In genomic region chr20:59525500-59526241, GRCh38 we compare ENCODE assay signal across 8 cellular contexts.
DNase-seq lines count a peak whose midpoint lies in the region; ATAC-seq, FAIRE-seq and TF ChIP-seq lines count a peak whose summit lies in the region.

No MANE protein-coding gene starts in this region.

- ATAC-seq in IMR-90 (ENCODE audit: low read depth) (peak; percentile 91), HepG2 (peak; percentile 97)

- H3K27me3 Mint-ChIP-seq in chondrocyte (ENCODE audit: low read depth): peaks cover 65% of the 10 kb centered on the region

- no peak overlapping the region for H2AK9ac ChIP-seq in IMR-90 (replicated peaks; ENCODE audit: low read depth, low read length, poor library complexity)

- H2AK5ac ChIP-seq in IMR-90 (ENCODE audit: low read depth, low read length): no peak overlapping the region

- DNase-seq in NOMO-1 treated with DMSO at 0.1 percent for 48 hours (lab: John Stamatoyannopoulos, UW; ENCODE audit: unreplicated experiment): peak; percentile 21
- no peak for DNase-seq in NOMO-1 treated with dmso at 0.1 percent for 144 hours (lab: John Stamatoyannopoulos, UW; ENCODE audit: unreplicated experiment)
- peak; percentile 13 for DNase-seq in IMR-90
- peak; percentile 52 for DNase-seq in RPMI8226
- no peak for DNase-seq in chondrocyte (ENCODE audit: low spot score)
- DNase-seq in HepG2 (ENCODE audit: low spot score): peak; percentile 59
- peak in 39 of 49 donors; percentile 4 to 73 (median 51) for DNase-seq in substantia nigra (lab: John Stamatoyannopoulos, UW)
- DNase-seq in GM19240 (ENCODE audit: insufficient read length, low spot score): no peak

- no peaks in the 10 kb centered on the region for H3K9me3 ChIP-seq in IMR-90 (ENCODE audit: control insufficient read depth, insufficient read depth, low read length)
- H3K9me3 ChIP-seq in HepG2 (ENCODE audit: low read length): no peaks in the 10 kb centered on the region

- TF ChIP-seq POLR2A in IMR-90 (IDR thresholded peaks at IDR 0.05; ENCODE audit: low read depth, low read length) (no peak), HepG2 (IDR thresholded peaks at IDR 0.05; ENCODE audit: insufficient read depth in 1 of 2, low read depth in 2 of 2, low read length in 2 of 2) (no peak)

- H3K9ac ChIP-seq in IMR-90 (ENCODE audit: low read depth, low read length) (no peak overlapping the region), HepG2 (ENCODE audit: insufficient read depth, low read depth, low read length) (no peak overlapping the region)

- intact Hi-C loops in IMR-90 (cut with micrococcal nuclease) (loop anchor here (1.0 kb wide), 1 partner anchor 10 kb away; no protein-coding TSS in a partner anchor), HepG2 (cut with micrococcal nuclease; ENCODE audit: unreplicated experiment) (loop anchor here (1.0 kb wide), 1 partner anchor 10 kb away; no protein-coding TSS in a partner anchor)

- H3K27ac Mint-ChIP-seq in chondrocyte (ENCODE audit: unreplicated experiment): no peak overlapping the region

- H3K36me3 ChIP-seq in IMR-90 (ENCODE audit: control insufficient read depth, insufficient read depth, low read length): no peaks in the 10 kb centered on the region
- H3K36me3 ChIP-seq in HepG2 (replicated peaks in 1 of 2; ENCODE audit: control insufficient read depth in 1 of 2, insufficient read depth in 2 of 2, low read length in 2 of 2): no peaks in the 10 kb centered on the region

- H3K4me3 ChIP-seq in IMR-90 (ENCODE audit: insufficient read depth, low read depth, low read length) (no peak overlapping the region), HepG2 (replicated peaks in 1 of 3; ENCODE audit: insufficient read depth in 1 of 3, low read depth in 2 of 3, low read length in 3 of 3) (no peak overlapping the region)

- TF ChIP-seq RAD21 in IMR-90 (IDR thresholded peaks at IDR 0.05; ENCODE audit: low read length) (peak; percentile 36), HepG2 (CRISPR knock-in tag; IDR thresholded peaks at IDR 0.05) (peak; percentile 67)

- WGBS in IMR-90 (ENCODE audit: extremely low coverage in 2 of 2, insufficient read length in 1 of 2), 2 experiments: 18% methylated on average over 11 of the region's 31 CpGs; no CpG with 5 or more reads in 1 of the 2 experiments
- 7% methylated on average over 29 of the region's 31 CpGs for WGBS in HepG2 (ENCODE audit: low lambda C conversion rate)

- no peak for FAIRE-seq in HepG2 (lab: Jason Lieb, UNC)

- no peaks in the 10 kb centered on the region for H3K79me2 ChIP-seq in HepG2 (ENCODE audit: insufficient read depth, low read length)

- H4K5ac ChIP-seq in IMR-90 (ENCODE audit: low read depth, low read length): no peak overlapping the region

- dilution Hi-C loops in IMR-90 (cut with HindIII; ENCODE audit: low sequenced_read_pairs, unreplicated experiment): no loop called here

- no peak overlapping the region for H2BK120ac ChIP-seq in IMR-90 (ENCODE audit: low read depth, low read length)

- H3K9me3 Mint-ChIP-seq in chondrocyte (ENCODE audit: low read depth): no peaks in the 10 kb centered on the region

- H3K27ac ChIP-seq in IMR-90 (ENCODE audit: insufficient read depth, low read length) (no peak overlapping the region), HepG2 (ENCODE audit: extremely low read length, insufficient read depth, low read length) (no peak overlapping the region), substantia nigra (ENCODE audit: low read depth, low read length, poor library complexity, severe bottlenecking) (no peak overlapping the region)

- H3K4me1 ChIP-seq in IMR-90 (ENCODE audit: control insufficient read depth, insufficient read depth, low read length) (no peaks in the 10 kb centered on the region), HepG2 (ENCODE audit: insufficient read depth, low read length) (no peaks in the 10 kb centered on the region)

- H3K14ac ChIP-seq in IMR-90 (replicated peaks; ENCODE audit: low read depth, low read length): no peak overlapping the region

- H2BK5ac ChIP-seq in IMR-90 (ENCODE audit: low read depth, low read length, poor library complexity, severe bottlenecking): no peak overlapping the region

- H3K36me3 Mint-ChIP-seq in chondrocyte (ENCODE audit: low read depth): no peaks in the 10 kb centered on the region

- no peak overlapping the region for H3K23ac ChIP-seq in IMR-90 (ENCODE audit: low read depth, low read length)

- no peaks in the 10 kb centered on the region for H4K20me1 ChIP-seq in IMR-90 (ENCODE audit: insufficient read depth, low read length)
- peaks cover 7% of the 10 kb centered on the region; the same call in 1 of the 2 replicates for H4K20me1 ChIP-seq in HepG2 (ENCODE audit: insufficient read depth, low read length)

- no peaks in the 10 kb centered on the region for H3K9me1 ChIP-seq in IMR-90 (ENCODE audit: insufficient read depth, low read length)

- no peak overlapping the region for H3K56ac ChIP-seq in IMR-90 (ENCODE audit: extremely low read depth, insufficient read depth, low read length)

- H2BK20ac ChIP-seq in IMR-90 (ENCODE audit: low read depth, low read length): no peak overlapping the region

- POLR2A ChIA-PET in IMR-90 (lab: Charles Lee; ENCODE audit: unreplicated experiment) (no interaction called here), HepG2 (lab: Yijun Ruan, JAX) (no interaction called here)

- no peak overlapping the region for H3K4me2 ChIP-seq in IMR-90 (ENCODE audit: low read depth, low read length)
- no peak overlapping the region for H3K4me2 ChIP-seq in HepG2 (ENCODE audit: low read depth, low read length)

- H3K27me3 ChIP-seq in IMR-90 (ENCODE audit: control insufficient read depth, insufficient read depth, low read length): no peaks in the 10 kb centered on the region
- peaks cover 0 to 22% of the 10 kb centered on the region in 2 experiments; a peak in 1 of 5 replicates for H3K27me3 ChIP-seq in HepG2 (ENCODE audit: control insufficient read depth in 1 of 2, insufficient read depth in 2 of 2, low read length in 2 of 2)

- in situ Hi-C loops in IMR-90 (cut with MboI; ENCODE audit: low sequenced_read_pairs) (no loop called here), HepG2 (cut with HindIII; ENCODE audit: extremely low pct_ligation_motif_present, low pct_unique_long_range_greater_than_20kb) (no loop called here)

- no peak overlapping the region for H4K8ac ChIP-seq in IMR-90 (ENCODE audit: low read depth in 2 of 2, low read length in 2 of 2)

- CTCF ChIA-PET in IMR-90 (lab: Yijun Ruan, JAX) (interaction anchor here (0.6 kb wide), 1 partner anchor 1628 kb away, joined by 3 read pairs; no protein-coding TSS in a partner anchor), HepG2 (lab: Yijun Ruan, JAX; ENCODE audit: low intra/inter-chr PET ratio, low total read pairs) (interaction anchor here (3.9 kb wide), 1 partner anchor 10 kb away, joined by 43 read pairs; no protein-coding TSS in a partner anchor)

- peaks cover 3% of the 10 kb centered on the region for H3K4me1 Mint-ChIP-seq in chondrocyte (ENCODE audit: low read depth)

- H3K4me3 Mint-ChIP-seq in chondrocyte (ENCODE audit: unreplicated experiment): no peak overlapping the region

- H3K4ac ChIP-seq in IMR-90 (ENCODE audit: low read depth, low read length): no peak overlapping the region

- no TSS peak for BruUV-seq in IMR-90 (replicated peaks; lab: Mats Ljungman, UMichigan)
- BruUV-seq in HepG2 (replicated peaks; lab: Mats Ljungman, UMichigan): no TSS peak

- H2AFZ ChIP-seq in IMR-90 (replicated peaks; ENCODE audit: low read length, poor library complexity) (no peak overlapping the region), HepG2 (ENCODE audit: low read length) (no peak overlapping the region)

- H3K79me1 ChIP-seq in IMR-90 (ENCODE audit: low read depth in 1 of 2, low read length in 2 of 2): no peaks in the 10 kb centered on the region

- TF ChIP-seq CTCF in IMR-90 (conservative IDR thresholded peaks at IDR 0.05; ENCODE audit: low read depth, low read length) (peak; percentile 76), chondrocyte (IDR thresholded peaks at IDR 0.05) (peak; percentile 89), HepG2 (CRISPR knock-in tag; IDR thresholded peaks at IDR 0.05) (peak; percentile 89)

- no peak overlapping the region for H3K18ac ChIP-seq in IMR-90 (ENCODE audit: low read depth, low read length)

- no peak overlapping the region for H2BK15ac ChIP-seq in IMR-90 (ENCODE audit: low read depth, low read length)

- H4K91ac ChIP-seq in IMR-90 (ENCODE audit: insufficient read depth, low read depth, low read length): no peak overlapping the region

- 0 out of 4 replicates have a peak, but pooled peaks of 1 of the 2 experiments have one; percentile 12 for TF ChIP-seq EP300 in HepG2 (IDR thresholded peaks at IDR 0.05; ENCODE audit: low read depth in 2 of 2, low read length in 2 of 2)
- TF ChIP-seq EP300 in HepG2 (CRISPR knock-in tag; IDR thresholded peaks at IDR 0.05; ENCODE audit: borderline replicate concordance): no peak

TF ChIP-seq in IMR-90, 13 proteins besides CTCF, POLR2A, EP300 and RAD21:
- TF ChIP-seq BHLHE40 (IDR thresholded peaks at IDR 0.05; ENCODE audit: low read depth, low read length): peak; percentile 61; the same call in 1 of the 2 replicates
- peak; percentile 33; the same call in 1 of the 2 replicates for TF ChIP-seq SMC3 (IDR thresholded peaks at IDR 0.05; ENCODE audit: low read depth, low read length)
- no peak for TF ChIP-seq MAFK (IDR thresholded peaks at IDR 0.05; ENCODE audit: low read depth, low read length)

TF ChIP-seq in HepG2, 621 proteins besides CTCF, POLR2A, EP300 and RAD21 (continues in another document):
- TF ChIP-seq MAFK (conservative IDR thresholded peaks at IDR 0.05 in 1 of 2, IDR thresholded peaks at IDR 0.05 in 1 of 2; ENCODE audit: low read length in 2 of 2): peak in 1 of 2 experiments; percentile 33; a peak in 1 of 4 replicates
- TF ChIP-seq IKZF4 (CRISPR knock-in tag; IDR thresholded peaks at IDR 0.05; ENCODE audit: borderline replicate concordance, low read depth, not compliant biosample characterization): no peak
- no peak for TF ChIP-seq BATF2 (CRISPR knock-in tag; IDR thresholded peaks at IDR 0.05)
- peak; percentile 14 for TF ChIP-seq GABPB1 (CRISPR knock-in tag; IDR thresholded peaks at IDR 0.05)

Comparison
In these comparisons a context has a peak if more than half of its experiments do, and no peak if none do; other contexts are left out.
1. DNase-seq: peak in NOMO-1 treated with DMSO at 0.1 percent for 48 hours (single experiment), IMR-90 (single experiment), RPMI8226 (single experiment), HepG2 (single experiment) and substantia nigra (39 of 49); none in NOMO-1 treated with dmso at 0.1 percent for 144 hours (single experiment), chondrocyte (single experiment) and GM19240 (single experiment).
2. Peak in every context shown above with its lines, with median percentiles within 50 percentile points of each other: CTCF ChIP-seq.